ENCODE assay signal across 9 cellular contexts in the genomic region with DNA sequence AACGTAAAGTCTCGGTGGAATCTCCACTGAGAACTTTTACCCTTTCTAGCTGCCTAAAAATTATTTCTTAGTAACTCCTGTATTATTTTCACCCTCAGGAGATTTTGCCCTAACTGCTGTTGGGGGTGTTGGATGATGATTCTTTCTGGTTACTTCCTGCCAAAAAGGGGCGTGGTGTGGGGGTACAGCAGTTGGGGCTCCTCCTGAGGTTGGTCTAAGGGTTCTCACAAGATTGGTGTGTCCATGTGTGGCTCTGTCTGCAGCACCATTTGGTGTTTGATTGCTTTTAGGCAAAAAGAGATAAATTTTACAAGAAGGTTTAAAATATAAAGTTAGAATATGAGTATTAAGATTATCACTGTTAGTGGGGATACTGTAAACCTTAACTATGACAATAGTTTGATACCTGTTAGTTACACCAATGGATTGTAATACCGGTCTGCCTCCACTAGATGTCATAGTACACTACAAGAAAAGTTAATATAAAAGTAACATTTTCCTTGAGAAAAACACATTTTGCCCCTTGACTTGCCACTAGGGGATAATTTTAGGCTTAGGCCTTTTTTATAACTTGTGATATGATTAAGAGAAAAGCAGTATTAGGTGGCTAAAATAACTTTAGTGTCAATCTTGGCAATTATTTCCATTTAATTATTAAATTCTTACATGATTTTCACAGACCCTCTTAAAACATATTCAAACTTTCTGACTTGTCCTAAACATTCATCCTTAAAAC.
DNase-seq lines count a peak whose midpoint lies in the region; ATAC-seq and TF ChIP-seq lines count a peak whose summit lies in the region.
"Had no signal": no experiment of that assay in that cellular context is flagged by ENCODE, and none has a peak within 500 bp of the region (broad histone marks: within the 10 kb centered on the region; RNA-seq: fewer than 3 reads in every experiment).

No MANE protein-coding gene starts in this region.

- H3K27ac ChIP-seq in smooth muscle cell (ENCODE audit: low read depth) (no peak overlapping the region), aorta (ENCODE audit: low read depth in 1 of 2, low read length in 2 of 2) (no peak overlapping the region)
- H3K27ac ChIP-seq: skin epidermis had no signal

- H3K9ac ChIP-seq in smooth muscle cell (ENCODE audit: low read depth), result no peak overlapping the region

- H3K9me3 ChIP-seq in smooth muscle cell (replicated peaks; ENCODE audit: low read depth), result peaks cover 5% of the 10 kb centered on the region
- peaks cover 2% of the 10 kb centered on the region for H3K9me3 ChIP-seq in aorta (ENCODE audit: control insufficient read depth, low read length)

- H3K4me1 ChIP-seq in smooth muscle cell (ENCODE audit: low read depth) (no peaks in the 10 kb centered on the region), aorta (ENCODE audit: control insufficient read depth in 1 of 2, insufficient read depth in 2 of 2, low read length in 2 of 2) (no peaks in the 10 kb centered on the region)

- H3K36me3 ChIP-seq in smooth muscle cell (ENCODE audit: low read depth), result no peaks in the 10 kb centered on the region
- H3K36me3 ChIP-seq in aorta (ENCODE audit: control insufficient read depth in 1 of 2, insufficient read depth in 2 of 2, low read length in 1 of 2), result no peaks in the 10 kb centered on the region

- H4K20me1 ChIP-seq in smooth muscle cell (ENCODE audit: low read depth), result no peaks in the 10 kb centered on the region

- H3K27me3 ChIP-seq in smooth muscle cell (ENCODE audit: low read depth), result no peaks in the 10 kb centered on the region
- no peaks in the 10 kb centered on the region for H3K27me3 ChIP-seq in aorta (ENCODE audit: control insufficient read depth in 1 of 2, insufficient read depth in 2 of 2, low read length in 1 of 2)

- peak; percentile 69 for ATAC-seq in GM18858 (IDR thresholded peaks at IDR 0.05; ENCODE audit: unreplicated experiment)
- ATAC-seq in HG03442 (IDR thresholded peaks at IDR 0.05; ENCODE audit: unreplicated experiment), result peak; percentile 61
- ATAC-seq in aorta (ENCODE audit: low FRiP score), result no peak

- no peak overlapping the region for H3K4me2 ChIP-seq in smooth muscle cell

- intact Hi-C loops in aorta (cut with DNase I), result loop anchor here (10.0 kb wide), 1 partner anchor 726 kb away; no protein-coding TSS in a partner anchor

- no peak overlapping the region for H2AFZ ChIP-seq in smooth muscle cell (ENCODE audit: low read depth)

- no peak overlapping the region for H3K4me3 ChIP-seq in foreskin fibroblast (ENCODE audit: low read depth in 1 of 2, low read length in 2 of 2)
- no peak overlapping the region for H3K4me3 ChIP-seq in smooth muscle cell
- H3K4me3 ChIP-seq in aorta (ENCODE audit: low read length in 2 of 2), result no peak overlapping the region
- H3K4me3 ChIP-seq: skin epidermis had no signal

- TF ChIP-seq CTCF in foreskin fibroblast (IDR thresholded peaks at IDR 0.05; ENCODE audit: low read depth, low read length) (peak; percentile 62), smooth muscle cell (IDR thresholded peaks at IDR 0.05; ENCODE audit: borderline replicate concordance, insufficient read depth, poor library complexity, severe bottlenecking) (peak; percentile 72)

- H3F3A ChIP-seq in smooth muscle cell (ENCODE audit: low read depth), result no peaks in the 10 kb centered on the region

- DNase-seq in CD1c-positive myeloid dendritic cell (ENCODE audit: extremely low spot score) (peak; percentile 33), SK-MEL-5 (ENCODE audit: low read depth, low spot score) (peak; percentile 67), foreskin fibroblast (peak; percentile 6 to 50), smooth muscle cell (lab: John Stamatoyannopoulos, UW; ENCODE audit: unreplicated experiment) (no peak), aorta (no peak)
- no peak for DNase-seq in stimulated activated CD4-positive, alpha-beta T cell treated with anti-CD3 and anti-CD28 coated beads, Interleukin-12 subunit alpha, Interleukin-12 subunit beta, amount 100 ng/mL, for 4 hours

- 43% methylated on average over 4 of the region's 4 CpGs for WGBS in smooth muscle cell (ENCODE audit: low lambda C conversion rate)
- 16 to 27% methylated on average over 4 of the region's 4 CpGs for WGBS in aorta, 2 donors

- in situ Hi-C loops in SK-MEL-5 (cut with HindIII; ENCODE audit: low pct_unique_long_range_greater_than_20kb, low sequenced_read_pairs), result no loop called here

- no peaks in the 10 kb centered on the region for H3K79me2 ChIP-seq in smooth muscle cell (ENCODE audit: low read depth)

Comparison
In these comparisons a context has a peak if more than half of its experiments do, and no peak if none do; other contexts are left out.
1. DNase-seq: peak in CD1c-positive myeloid dendritic cell (single experiment), SK-MEL-5 (single experiment) and foreskin fibroblast (2 of 2); none in smooth muscle cell (single experiment), stimulated activated CD4-positive, alpha-beta T cell treated with anti-CD3 and anti-CD28 coated beads, Interleukin-12 subunit alpha, Interleukin-12 subunit beta, amount 100 ng/mL, for 4 hours (single experiment) and aorta (0 of 2).